28 cellular contexts compared by ENCODE assay signal in genomic region chr21:34100337-34100736, GRCh38.
"Had no signal": no experiment of that assay in that cellular context is flagged by ENCODE, and none has a peak within 500 bp of the region (broad histone marks: within the 10 kb centered on the region; RNA-seq: fewer than 3 reads in every experiment).

No MANE protein-coding gene starts in this region.

- H3K9me3 ChIP-seq: adrenal gland, breast epithelium, SJCRH30, SK-N-SH had no signal

- H3K4me1 ChIP-seq: breast epithelium, SJCRH30 had no signal

- H3K9me3 Mint-ChIP-seq: activated naive CD4-positive, alpha-beta T cell treated with anti-CD3 and anti-CD28 coated beads for 36 hours; activated naive CD8-positive, alpha-beta T cell treated with anti-CD3 and anti-CD28 coated beads, Interleukin-2, amount 10 ng/mL, durations not matched to agents 7 days and 5 days; activated T-cell treated with anti-CD3 and anti-CD28 coated beads, Interleukin-2, amount 50 U/mL, for 4 hours; T-helper 1 cell treated with Interleukin-12 subunit alpha and Interleukin-12 subunit beta and Interleukin-4 antibody, amounts not matched to agents 30 μg/mL and 1 μg/mL, for 36 hours had no signal

- H3K27ac Mint-ChIP-seq: activated CD8-positive, alpha-beta memory T cell treated with anti-CD3 and anti-CD28 coated beads, Interleukin-2, amount 10 ng/mL, durations not matched to agents 7 days and 5 days; activated naive CD4-positive, alpha-beta T cell treated with anti-CD3 and anti-CD28 coated beads for 36 hours; activated naive CD8-positive, alpha-beta T cell treated with anti-CD3 and anti-CD28 coated beads, Interleukin-2, amount 10 ng/mL, durations not matched to agents 7 days and 5 days; T-helper 1 cell treated with Interleukin-12 subunit alpha and Interleukin-12 subunit beta and Interleukin-4 antibody, amounts not matched to agents 30 μg/mL and 1 μg/mL, for 36 hours had no signal

- H3K27me3 ChIP-seq: adrenal gland, breast epithelium, SJCRH30 had no signal

- H3K36me3 ChIP-seq: breast epithelium, SJCRH30 had no signal

- H3K4me3 Mint-ChIP-seq: activated CD8-positive, alpha-beta memory T cell treated with anti-CD3 and anti-CD28 coated beads, Interleukin-2, amount 10 ng/mL, durations not matched to agents 7 days and 5 days; activated naive CD4-positive, alpha-beta T cell treated with anti-CD3 and anti-CD28 coated beads for 36 hours; activated naive CD8-positive, alpha-beta T cell treated with anti-CD3 and anti-CD28 coated beads, Interleukin-2, amount 10 ng/mL, durations not matched to agents 7 days and 5 days; activated T-cell treated with anti-CD3 and anti-CD28 coated beads, Interleukin-2, amount 50 U/mL, for 4 hours; T-helper 1 cell treated with Interleukin-12 subunit alpha and Interleukin-12 subunit beta and Interleukin-4 antibody, amounts not matched to agents 30 μg/mL and 1 μg/mL, for 36 hours had no signal

- ATAC-seq: activated CD8-positive, alpha-beta memory T cell treated with anti-CD3 and anti-CD28 coated beads, Interleukin-2, amount 10 ng/mL, durations not matched to agents 7 days and 5 days; activated T-cell treated with anti-CD3 and anti-CD28 coated beads, Interleukin-2, amount 50 U/mL, for 4 hours; K562; Panc1 had no signal

- H3K9ac ChIP-seq: SK-N-SH had no signal

- H3K9me2 ChIP-seq: SK-N-SH had no signal

- H3K27ac ChIP-seq: breast epithelium, RWPE1, SJCRH30 had no signal

- H3K27me3 Mint-ChIP-seq: activated CD8-positive, alpha-beta memory T cell treated with anti-CD3 and anti-CD28 coated beads, Interleukin-2, amount 10 ng/mL, durations not matched to agents 7 days and 5 days; activated naive CD8-positive, alpha-beta T cell treated with anti-CD3 and anti-CD28 coated beads, Interleukin-2, amount 10 ng/mL, durations not matched to agents 7 days and 5 days had no signal

- H3K4me3 ChIP-seq: adrenal gland, breast epithelium, K562, SJCRH30 had no signal

- DNase-seq: activated CD4-positive, alpha-beta T cell treated with anti-CD3 and anti-CD28 coated beads for 48 hours; activated CD4-positive, alpha-beta T cell treated with anti-CD3 and anti-CD28 coated beads, Interleukin-2, amount 50 U/mL, for 48 hours; activated CD4-positive, CD25-positive, alpha-beta regulatory T cell treated with anti-CD3 and anti-CD28 coated beads, Interleukin-2, amount 50 U/mL, for 72 hours; activated CD8-positive, alpha-beta memory T cell treated with anti-CD3 and anti-CD28 coated beads, Interleukin-2, amount 10 ng/mL, durations not matched to agents 7 days and 5 days; activated gamma-delta T cell; activated naive CD4-positive, alpha-beta T cell treated with anti-CD3 and anti-CD28 coated beads for 36 hours; activated naive CD8-positive, alpha-beta T cell treated with anti-CD3 and anti-CD28 coated beads, Interleukin-2, amount 10 ng/mL, durations not matched to agents 7 days and 5 days; activated T-cell treated with anti-CD3 and anti-CD28 coated beads, Interleukin-2, amount 50 U/mL, for 4 hours; anterior cingulate cortex; central memory CD4-positive, alpha-beta T cell; Kasumi-1; NCI-H1105 treated with DMSO at 0.1 percent for 48 hours; NCI-H1436 treated with DMSO at 0.1 percent for 48 hours; NCI-H187; NCI-H2081; NCI-H510A treated with DMSO at 0.1 percent for 48 hours; NCI-H69; NK-92 treated with Interleukin-12 subunit alpha and Interleukin-12 subunit beta, amount 100 ng/mL, for 24 hours; OCI-M1; Right ventricle myocardium superior; SJCRH30; SK-N-SH had no signal

- H3K4me2 ChIP-seq: SK-N-SH had no signal

- FAIRE-seq: K562 had no signal
